10 cellular contexts compared by ENCODE assay signal in genomic region chr22:50470491-50470890, GRCh38. TPM values are rescaled to one million over a fixed set of nuclear protein-coding genes. Genes with fewer than 3 reads are reported as not detected.
DNase-seq lines count a peak whose midpoint lies in the region; ATAC-seq and TF ChIP-seq lines count a peak whose summit lies in the region.
"Had no signal": no experiment of that assay in that cellular context is flagged by ENCODE, and none has a peak within 500 bp of the region (broad histone marks: within the 10 kb centered on the region; RNA-seq: fewer than 3 reads in every experiment).

No MANE protein-coding gene starts in this region.

- in situ Hi-C loops in mammary epithelial cell (cut with MboI; ENCODE audit: low sequenced_read_pairs in 2 of 2): no loop called here
- in situ Hi-C loops in ACHN (cut with HindIII; ENCODE audit: low pct_ligation_motif_present, low pct_unique_long_range_greater_than_20kb, low sequenced_read_pairs): no loop called here

- H3K36me3 ChIP-seq in Karpas-422 (ENCODE audit: insufficient read depth, low read length) (0 out of 2 replicates have a peak, but pooled peaks cover 4% of the 10 kb centered on the region), mammary epithelial cell (ENCODE audit: insufficient read depth, low read length) (peaks cover 8% of the 10 kb centered on the region), neuronal stem cell (replicated peaks in 1 of 2; ENCODE audit: control insufficient read depth in 2 of 2, insufficient read depth in 2 of 2, low read length in 2 of 2) (peaks cover 17 to 52% of the 10 kb centered on the region in 2 donors), left lung (peaks cover 0 to 28% of the 10 kb centered on the region in 2 donors)

- H3K79me1 ChIP-seq in neuronal stem cell (ENCODE audit: low read depth, low read length): peaks cover 63% of the 10 kb centered on the region

- peaks cover 53% of the 10 kb centered on the region; the same call in 1 of the 2 replicates for H4K20me1 ChIP-seq in Karpas-422 (ENCODE audit: insufficient read depth, low read depth, low read length)
- H4K20me1 ChIP-seq in mammary epithelial cell (ENCODE audit: insufficient read depth, low read length): peaks cover 3% of the 10 kb centered on the region

- H3K27ac ChIP-seq in Karpas-422 (ENCODE audit: low read length): peak overlapping the region; percentile 99
- H3K27ac ChIP-seq in mammary epithelial cell (ENCODE audit: insufficient read depth, low read depth, low read length): no peak overlapping the region
- no peak overlapping the region for H3K27ac ChIP-seq in neuronal stem cell (replicated peaks; ENCODE audit: low read length)
- peak overlapping the region in 1 of 2 donors; percentile 3 for H3K27ac ChIP-seq in left lung

- no peak overlapping the region for H2AK5ac ChIP-seq in neuronal stem cell (ENCODE audit: low read depth, low read length)

- intact Hi-C loops in mammary epithelial cell (cut with micrococcal nuclease) (no loop called here), left lung (cut with DNase I) (no loop called here)

- H2BK5ac ChIP-seq in neuronal stem cell (ENCODE audit: low read length): no peak overlapping the region

- BruUV-seq in mammary epithelial cell (replicated peaks; lab: Mats Ljungman, UMichigan): no TSS peak

- DNase-seq in Karpas-422: peak; percentile 89
- DNase-seq in mammary epithelial cell: no peak
- no peak for DNase-seq in neuronal stem cell (ENCODE audit: low spot score)
- no peak for DNase-seq in left lung
- DNase-seq in NCI-H187 (lab: John Stamatoyannopoulos, UW): no peak
- DNase-seq in ACHN: no peak
- DNase-seq in stimulated activated CD4-positive, alpha-beta T cell treated with anti-CD3 and anti-CD28 coated beads, Interleukin-4, amount 100 ng/mL, for 1 hour: no peak

- H2AFZ ChIP-seq in Karpas-422 (ENCODE audit: low read length): no peak overlapping the region
- no peak overlapping the region for H2AFZ ChIP-seq in mammary epithelial cell (ENCODE audit: low read depth, low read length)
- H2AFZ ChIP-seq in neuronal stem cell (ENCODE audit: low read length): no peak overlapping the region

- H3K4me1 ChIP-seq in Karpas-422 (ENCODE audit: low read length) (peaks cover 66% of the 10 kb centered on the region), mammary epithelial cell (ENCODE audit: insufficient read depth, low read length) (peaks cover 52% of the 10 kb centered on the region), neuronal stem cell (ENCODE audit: control insufficient read depth in 2 of 2, insufficient read depth in 1 of 2, low read depth in 1 of 2, low read length in 2 of 2) (peaks cover 9 to 13% of the 10 kb centered on the region in 2 donors), left lung (peaks cover 36 to 57% of the 10 kb centered on the region in 2 donors)

- ATAC-seq in left lung: no peak

- H3K4me2 ChIP-seq in Karpas-422 (ENCODE audit: low read depth, low read length, poor library complexity, severe bottlenecking): peak overlapping the region; percentile 81
- H3K4me2 ChIP-seq in mammary epithelial cell (ENCODE audit: insufficient read depth, low read depth, low read length): peak overlapping the region; percentile 62
- no peak overlapping the region for H3K4me2 ChIP-seq in neuronal stem cell (ENCODE audit: insufficient read depth, low read length, poor library complexity, severe bottlenecking)

- H3K4ac ChIP-seq in neuronal stem cell (ENCODE audit: low read length): no peak overlapping the region

- H2BK12ac ChIP-seq in neuronal stem cell (ENCODE audit: low read length): no peak overlapping the region

- no peaks in the 10 kb centered on the region for H3K9me2 ChIP-seq in Karpas-422 (replicated peaks; ENCODE audit: insufficient read depth, low read length)

- H3K27me3 ChIP-seq in Karpas-422 (ENCODE audit: low read length) (no peaks in the 10 kb centered on the region), mammary epithelial cell (ENCODE audit: insufficient read depth, low read length) (no peaks in the 10 kb centered on the region), neuronal stem cell (ENCODE audit: control insufficient read depth in 3 of 3, insufficient read depth in 3 of 3, low read depth in 1 of 3, low read length in 3 of 3) (no peaks in the 10 kb centered on the region), left lung (no peaks in the 10 kb centered on the region)

- no peak overlapping the region for H3K14ac ChIP-seq in neuronal stem cell (ENCODE audit: low read length)

- H2BK15ac ChIP-seq in neuronal stem cell (ENCODE audit: low read length): no peak overlapping the region

- peaks cover 61% of the 10 kb centered on the region for H3K79me2 ChIP-seq in Karpas-422 (ENCODE audit: low read length)
- peaks cover 73% of the 10 kb centered on the region for H3K79me2 ChIP-seq in mammary epithelial cell (ENCODE audit: insufficient read depth, low read length)

- CTCF ChIA-PET in mammary epithelial cell (lab: Charles Lee; ENCODE audit: low non-redundant PET): no interaction called here

- H3K9ac ChIP-seq in Karpas-422 (ENCODE audit: low read length) (peak overlapping the region; percentile 89), mammary epithelial cell (ENCODE audit: insufficient read depth, low read length) (no peak overlapping the region), neuronal stem cell (ENCODE audit: low read depth, low read length, poor library complexity) (no peak overlapping the region)

- H2BK120ac ChIP-seq in neuronal stem cell (ENCODE audit: low read depth, low read length): no peak overlapping the region

- dilution Hi-C loops in mammary epithelial cell (cut with HindIII; ENCODE audit: low sequenced_read_pairs): no loop called here

- TF ChIP-seq CTCF in mammary epithelial cell (conservative IDR thresholded peaks at IDR 0.05 in 1 of 2, IDR thresholded peaks at IDR 0.05 in 1 of 2; ENCODE audit: extremely low read depth in 1 of 2, insufficient read depth in 1 of 2, low read depth in 1 of 2, low read length in 2 of 2) (no peak), left lung (IDR thresholded peaks at IDR 0.05) (no peak)

- no peak overlapping the region for H4K91ac ChIP-seq in neuronal stem cell (ENCODE audit: low read depth, low read length, poor library complexity)

- H3K23ac ChIP-seq in neuronal stem cell (ENCODE audit: low read depth, low read length, poor library complexity): peak overlapping the region; percentile 67

- H3K9me3 ChIP-seq in Karpas-422 (ENCODE audit: low read length): no peaks in the 10 kb centered on the region
- H3K9me3 ChIP-seq in mammary epithelial cell (replicated peaks; ENCODE audit: insufficient read depth, low read length): no peaks in the 10 kb centered on the region
- H3K9me3 ChIP-seq in neuronal stem cell (replicated peaks in 1 of 2; ENCODE audit: control insufficient read depth in 2 of 2, insufficient read depth in 1 of 2, low read depth in 1 of 2, low read length in 2 of 2): no peaks in the 10 kb centered on the region
- H3K9me3 ChIP-seq in left lung: no peaks in the 10 kb centered on the region

- H4K8ac ChIP-seq in neuronal stem cell (ENCODE audit: low read depth, low read length): no peak overlapping the region

- no peak overlapping the region for H3K18ac ChIP-seq in neuronal stem cell (ENCODE audit: low read length)

- peak overlapping the region; percentile 8; the same call in 1 of the 2 replicates for H3K4me3 ChIP-seq in GM08714 (ENCODE audit: low read length)
- H3K4me3 ChIP-seq in Karpas-422 (ENCODE audit: low read length): peak overlapping the region; percentile 76
- H3K4me3 ChIP-seq in mammary epithelial cell (replicated peaks in 1 of 3; ENCODE audit: insufficient read depth in 1 of 3, low read depth in 2 of 3, low read length in 3 of 3): no peak overlapping the region
- H3K4me3 ChIP-seq in neuronal stem cell (ENCODE audit: low read length in 2 of 2): no peak overlapping the region
- no peak overlapping the region for H3K4me3 ChIP-seq in left lung

- 88% methylated on average over 6 of the region's 6 CpGs for WGBS in mammary epithelial cell (ENCODE audit: low coverage, missing lambda C conversion rate)
- WGBS in neuronal stem cell (ENCODE audit: extremely low coverage in 2 of 2, insufficient read length in 2 of 2, insufficient replicate concordance in 1 of 2), 2 donors: no CpG with 5 or more reads among the region's 6 CpGs

RNA-seq across cellular contexts. Expression of gene SBF1, which starts 4.3 kb away (rescaled TPM):
- 33.5 and 91.5 TPM in 2 replicates for total RNA-seq in Karpas-422 (2014; rRNA removed; shearing (Covaris generic); ENCODE audit: low replicate concordance)
- total RNA-seq in mammary epithelial cell: 10 to 100 TPM; 79.0 to 84.5 TPM
- polyA plus RNA-seq in mammary epithelial cell: 37.4 TPM
- 98.1 TPM for polyA minus RNA-seq in mammary epithelial cell
- 39.3 TPM for polyA plus RNA-seq in neuronal stem cell (2013, experiment 1 of 2)
- polyA plus RNA-seq in neuronal stem cell (2013, experiment 2 of 2): 38.7 TPM
- 10 to 100 TPM; 57.1 to 69.9 TPM for total RNA-seq in left lung

RNA-seq across cellular contexts. Expression of gene ADM2, which starts 10.9 kb away (rescaled TPM):
- total RNA-seq in Karpas-422 (2014; rRNA removed; shearing (Covaris generic); ENCODE audit: low replicate concordance): 0.79 and 1.4 TPM in 2 replicates
- 10 to 100 TPM; 21.2 to 30.9 TPM for total RNA-seq in mammary epithelial cell
- polyA plus RNA-seq in mammary epithelial cell: 1.7 TPM
- polyA minus RNA-seq in mammary epithelial cell: 1.1 TPM
- 2.4 TPM for polyA plus RNA-seq in neuronal stem cell (2013, experiment 1 of 2)
- polyA plus RNA-seq in neuronal stem cell (2013, experiment 2 of 2): 2.2 TPM
- 1 to 10 TPM; 2.2 to 3.5 TPM for total RNA-seq in left lung
- total RNA-seq: LHCN-M2 had no signal
- polyA plus RNA-seq: neural cell had no signal

RNA-seq across cellular contexts. Expression of gene MIOX, which starts 16.2 kb away (rescaled TPM):
- 0.93 and 3.9 TPM in 2 replicates for total RNA-seq in Karpas-422 (2014; rRNA removed; shearing (Covaris generic); ENCODE audit: low replicate concordance)
- total RNA-seq in mammary epithelial cell (not detected), left lung (not detected)
- polyA plus RNA-seq in mammary epithelial cell: not detected
- polyA minus RNA-seq in mammary epithelial cell: not detected
- polyA plus RNA-seq in neuronal stem cell (2013, experiment 1 of 2): 0.33 TPM
- 0.26 TPM for polyA plus RNA-seq in neuronal stem cell (2013, experiment 2 of 2)
- total RNA-seq: LHCN-M2 had no signal
- polyA plus RNA-seq: neural cell had no signal

RNA-seq across cellular contexts. Expression of gene LMF2, which starts 37.0 kb away (rescaled TPM):
- total RNA-seq in Karpas-422 (2014; rRNA removed; shearing (Covaris generic); ENCODE audit: low replicate concordance): 19.2 and 21.4 TPM in 2 replicates
- 10 to 100 TPM; 47.8 to 84.8 TPM for total RNA-seq in mammary epithelial cell
- 50.3 TPM for polyA plus RNA-seq in mammary epithelial cell
- 9.1 TPM for polyA minus RNA-seq in mammary epithelial cell
- 29.8 TPM for polyA plus RNA-seq in neuronal stem cell (2013, experiment 1 of 2)
- polyA plus RNA-seq in neuronal stem cell (2013, experiment 2 of 2): 30.2 TPM
- 10 to 100 TPM; 73.1 to 76.4 TPM for total RNA-seq in left lung

RNA-seq across cellular contexts. Expression of gene NCAPH2, which starts 37.5 kb away (rescaled TPM):
- total RNA-seq in Karpas-422 (2014; rRNA removed; shearing (Covaris generic); ENCODE audit: low replicate concordance): 24.6 and 53.5 TPM in 2 replicates
- 10 to 100 TPM; 18.2 to 41.0 TPM for total RNA-seq in mammary epithelial cell
- polyA plus RNA-seq in mammary epithelial cell: 33.3 TPM
- 56.4 TPM for polyA minus RNA-seq in mammary epithelial cell
- 29.6 TPM for polyA plus RNA-seq in neuronal stem cell (2013, experiment 1 of 2)
- polyA plus RNA-seq in neuronal stem cell (2013, experiment 2 of 2): 27.7 TPM
- 10 to 100 TPM; 45.5 to 50.1 TPM for total RNA-seq in left lung

Comparison
In these comparisons a context has a peak if more than half of its experiments do, and no peak if none do; other contexts are left out.
1. H3K4me3 ChIP-seq: peak in GM08714 (single experiment) and Karpas-422 (single experiment); none in mammary epithelial cell (0 of 3), neuronal stem cell (0 of 2) and left lung (0 of 2).